31 cellular contexts compared by ENCODE assay signal in the genomic region with DNA sequence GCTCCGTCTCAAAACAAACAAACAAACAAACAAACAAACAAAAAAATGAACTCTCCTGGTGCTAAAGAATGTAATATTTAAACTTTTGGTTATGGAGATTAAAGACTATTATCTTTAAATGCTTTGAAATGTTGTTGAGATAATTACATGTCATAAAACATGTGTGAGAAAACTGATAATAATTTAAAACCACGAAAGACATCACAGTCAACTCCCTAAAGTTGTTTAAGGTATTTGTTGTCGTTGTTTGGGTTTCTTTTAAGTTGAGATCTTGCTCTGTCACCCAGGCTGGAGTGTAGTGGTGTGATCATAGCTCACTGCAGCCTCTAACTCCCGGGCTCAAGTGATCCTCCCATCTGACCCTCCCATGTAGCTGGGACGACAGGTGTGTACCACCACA. TPM values are rescaled to one million over a fixed set of nuclear protein-coding genes. Genes with fewer than 3 reads are reported as not detected.
"Had no signal": no experiment of that assay in that cellular context is flagged by ENCODE, and none has a peak within 500 bp of the region (broad histone marks: within the 10 kb centered on the region; RNA-seq: fewer than 3 reads in every experiment).

No MANE protein-coding gene starts in this region.

- H3K27ac Mint-ChIP-seq: mesothelial cell of epicardium; naive B cell; natural killer cell; nephron progenitor cell; progenitor cell of endocrine pancreas; stimulated activated memory B cell treated with anti-CD40 and anti-IgM and Interleukin-4, amounts not matched to agents 10 μg/mL and 1 μg/mL and 100 μg/mL, for 72 hours; stimulated activated naive CD8-positive, alpha-beta T cell treated with anti-CD3 and anti-CD28 coated beads, Interleukin-15, amount 100 ng/mL, for 72 hours; type B pancreatic cell had no signal

- H2AFZ ChIP-seq: hepatocyte had no signal

- H3K4me1 ChIP-seq: tibial nerve, vagina had no signal

- H3K4me2 ChIP-seq: hepatocyte, smooth muscle cell had no signal

- ATAC-seq: left cardiac atrium; left lobe of liver; lower lobe of right lung; natural killer cell; right lobe of liver; stimulated activated memory B cell treated with anti-CD40 and anti-IgM and Interleukin-4, amounts not matched to agents 10 μg/mL and 1 μg/mL and 100 μg/mL, for 72 hours; stimulated activated naive CD8-positive, alpha-beta T cell treated with anti-CD3 and anti-CD28 coated beads, Interleukin-15, amount 100 ng/mL, for 72 hours had no signal

- H3K9me3 Mint-ChIP-seq: mesothelial cell of epicardium; naive B cell; natural killer cell; nephron progenitor cell; stimulated activated memory B cell treated with anti-CD40 and anti-IgM and Interleukin-4, amounts not matched to agents 10 μg/mL and 1 μg/mL and 100 μg/mL, for 72 hours; stimulated activated naive CD8-positive, alpha-beta T cell treated with anti-CD3 and anti-CD28 coated beads, Interleukin-15, amount 100 ng/mL, for 72 hours; type B pancreatic cell had no signal

- DNase-seq: kidney glomerular epithelial cell; left cardiac atrium; left ventricle myocardium superior; lower lobe of right lung; mammary epithelial cell; mesendoderm; naive B cell; natural killer cell; nephron progenitor cell; stimulated activated CD4-positive, alpha-beta T cell treated with anti-CD3 and anti-CD28 coated beads, Interleukin-1b, Interleukin-23, amount 100 ng/mL, for 48 hours; stimulated activated CD4-positive, alpha-beta T cell treated with anti-CD3 and anti-CD28 coated beads, Interleukin-2, amount 100 ng/mL, for 48 hours; stimulated activated CD4-positive, alpha-beta T cell treated with anti-CD3 and anti-CD28 coated beads, Interleukin-4, amount 100 ng/mL, for 4 hours; stimulated activated CD8-positive, alpha-beta memory T cell treated with anti-CD3 and anti-CD28 coated beads, Interleukin-4, amount 100 ng/mL, for 48 hours; stimulated activated naive CD4-positive, alpha-beta T cell treated with Interleukin-2 at 50 U/mL for 16 hours; stimulated activated naive CD8-positive, alpha-beta T cell treated with anti-CD3 and anti-CD28 coated beads, Interleukin-15, amount 100 ng/mL, for 72 hours; substantia nigra had no signal

- H3K4me3 ChIP-seq: hepatocyte, lower lobe of right lung, ovary, right atrium auricular region, right lobe of liver, smooth muscle cell, tibial nerve, vagina had no signal

- FAIRE-seq: keratinocyte had no signal

- H3K4me3 Mint-ChIP-seq: mesothelial cell of epicardium; naive B cell; natural killer cell; nephron progenitor cell; stimulated activated memory B cell treated with anti-CD40 and anti-IgM and Interleukin-4, amounts not matched to agents 10 μg/mL and 1 μg/mL and 100 μg/mL, for 72 hours; stimulated activated naive CD8-positive, alpha-beta T cell treated with anti-CD3 and anti-CD28 coated beads, Interleukin-15, amount 100 ng/mL, for 72 hours; type B pancreatic cell had no signal

- H3K9me3 ChIP-seq: lower lobe of right lung, ovary, right atrium auricular region, right lobe of liver, tibial nerve, vagina had no signal

- H3K36me3 ChIP-seq: lower lobe of right lung, ovary, right atrium auricular region, right lobe of liver, tibial nerve, vagina had no signal

- H3K27me3 Mint-ChIP-seq: progenitor cell of endocrine pancreas; stimulated activated memory B cell treated with anti-CD40 and anti-IgM and Interleukin-4, amounts not matched to agents 10 μg/mL and 1 μg/mL and 100 μg/mL, for 72 hours; stimulated activated naive CD8-positive, alpha-beta T cell treated with anti-CD3 and anti-CD28 coated beads, Interleukin-15, amount 100 ng/mL, for 72 hours had no signal

- H3K27ac ChIP-seq: hepatocyte, lower lobe of right lung, right atrium auricular region, right lobe of liver, tibial nerve, vagina had no signal

- H3K36me3 Mint-ChIP-seq: mesothelial cell of epicardium, natural killer cell, type B pancreatic cell had no signal

- H3K27me3 ChIP-seq: hepatocyte, ovary, right atrium auricular region, right lobe of liver, tibial nerve, vagina had no signal

- H3K4me1 Mint-ChIP-seq: natural killer cell; stimulated activated naive CD8-positive, alpha-beta T cell treated with anti-CD3 and anti-CD28 coated beads, Interleukin-15, amount 100 ng/mL, for 72 hours had no signal

RNA-seq across cellular contexts. Expression of gene EFCAB12, which starts 12.0 kb away (rescaled TPM):
- total RNA-seq: left ventricle myocardium superior, skeletal muscle tissue, urinary bladder, vagina had no signal
- polyA plus RNA-seq: smooth muscle cell had no signal
